Comparison of ENCODE assay signal across 20 cellular contexts in the genomic region with DNA sequence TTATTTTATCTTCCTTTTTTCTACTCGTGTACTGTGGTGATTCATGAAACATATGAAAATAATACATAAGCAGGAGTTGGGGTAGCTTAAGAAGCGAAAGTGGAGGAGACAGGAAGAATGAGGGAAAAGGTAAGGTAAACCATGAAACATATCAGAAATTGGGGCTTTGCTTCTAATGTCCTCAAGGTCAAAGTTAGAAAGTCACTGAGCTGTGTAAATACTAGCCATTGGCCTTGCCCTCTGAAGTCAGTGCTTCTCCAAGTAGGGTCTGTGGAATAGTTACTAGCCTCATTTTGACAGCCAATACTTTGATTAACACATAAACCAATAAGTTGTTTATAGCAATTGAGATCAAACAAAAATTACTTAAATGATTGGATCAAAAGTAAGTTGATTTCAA.
"Had no signal": no experiment of that assay in that cellular context is flagged by ENCODE, and none has a peak within 500 bp of the region (broad histone marks: within the 10 kb centered on the region; RNA-seq: fewer than 3 reads in every experiment).

No MANE protein-coding gene starts in this region.

- H3K9me3 ChIP-seq: breast epithelium, esophagus muscularis mucosa, gastrocnemius medialis, heart left ventricle, lower lobe of right lung, right lobe of liver, SK-N-SH had no signal

- H3K4me3 Mint-ChIP-seq: activated T-cell treated with anti-CD3 and anti-CD28 coated beads, Interleukin-2, amount 50 U/mL, for 4 hours; central memory CD8-positive, alpha-beta T cell; effector memory CD8-positive, alpha-beta T cell; naive B cell; neural progenitor cell; type B pancreatic cell had no signal

- H3K27ac Mint-ChIP-seq: neural progenitor cell, type B pancreatic cell had no signal

- H3K4me1 ChIP-seq: breast epithelium had no signal

- H3K9me3 Mint-ChIP-seq: activated T-cell treated with anti-CD3 and anti-CD28 coated beads, Interleukin-2, amount 50 U/mL, for 4 hours; central memory CD8-positive, alpha-beta T cell; effector memory CD8-positive, alpha-beta T cell; naive B cell; type B pancreatic cell had no signal

- H3K4me3 ChIP-seq: breast epithelium, esophagus muscularis mucosa, gastrocnemius medialis, heart left ventricle, lower lobe of right lung, neural progenitor cell, right lobe of liver, skin epidermis had no signal

- H3K27me3 ChIP-seq: breast epithelium, esophagus muscularis mucosa, gastrocnemius medialis, heart left ventricle, neural progenitor cell, right lobe of liver had no signal

- DNase-seq: activated CD4-positive, alpha-beta T cell treated with anti-CD3 and anti-CD28 coated beads for 1 hour; activated effector memory CD4-positive, alpha-beta T cell treated with anti-CD3 and anti-CD28 coated beads, Interleukin-2, amount 50 U/mL, for 16 hours; activated naive CD4-positive, alpha-beta T cell treated with anti-CD3 and anti-CD28 coated beads, Interleukin-2, amount 50 U/mL, for 16 hours; activated T-cell treated with anti-CD3 and anti-CD28 coated beads, Interleukin-2, amount 50 U/mL, for 4 hours; effector memory CD8-positive, alpha-beta T cell; gastrocnemius medialis; heart left ventricle; lower lobe of right lung; naive B cell; posterior cingulate gyrus; right lobe of liver; SK-N-SH; stimulated activated CD4-positive, alpha-beta T cell treated with anti-CD3 and anti-CD28 coated beads, Interleukin-1b, Interleukin-23, amount 100 ng/mL, for 48 hours; WERI-Rb-1 had no signal

- H3K27me3 Mint-ChIP-seq: central memory CD8-positive, alpha-beta T cell; effector memory CD8-positive, alpha-beta T cell; naive B cell; type B pancreatic cell had no signal

- H3K27ac ChIP-seq: breast epithelium, esophagus muscularis mucosa, heart left ventricle, lower lobe of right lung, WERI-Rb-1 had no signal

- H3K36me3 ChIP-seq: breast epithelium, esophagus muscularis mucosa, gastrocnemius medialis, heart left ventricle, lower lobe of right lung, neural progenitor cell, right lobe of liver, WERI-Rb-1 had no signal

- ATAC-seq: activated T-cell treated with anti-CD3 and anti-CD28 coated beads, Interleukin-2, amount 50 U/mL, for 4 hours; effector memory CD8-positive, alpha-beta T cell; gastrocnemius medialis; heart left ventricle; lower lobe of right lung had no signal
